In the genomic region with DNA sequence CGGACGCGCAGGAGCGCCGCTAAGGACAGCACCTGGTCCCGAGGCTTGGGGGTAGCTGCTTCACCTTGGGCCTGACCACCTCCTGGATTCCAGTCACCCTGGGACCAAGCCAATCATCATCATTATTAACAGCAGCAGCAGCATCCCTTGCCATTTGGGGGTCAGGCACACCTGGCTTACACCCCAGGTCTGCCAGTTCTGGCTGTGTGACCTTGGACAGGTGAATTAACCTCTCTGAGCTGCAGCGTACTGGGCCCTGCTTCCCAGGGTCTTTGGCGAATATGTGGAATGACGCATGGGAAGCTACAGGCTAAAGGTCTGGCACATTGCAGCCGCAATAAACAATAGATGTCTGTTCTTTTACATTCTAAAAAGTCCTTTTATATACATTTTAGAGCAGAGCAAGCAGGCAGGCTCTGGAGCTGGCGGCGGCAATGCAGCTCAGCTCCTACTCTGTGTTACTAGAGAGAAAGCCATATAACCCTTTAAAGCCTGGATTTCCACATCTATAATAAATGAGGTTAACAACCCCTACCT, we compare ENCODE assay signal across 1 cellular context.
TF ChIP-seq lines count a peak whose summit lies in the region.

No MANE protein-coding gene starts in this region.

TF ChIP-seq in HEK293, 187 proteins besides CTCF, POLR2A, EP300 and RAD21 (continued from another document):
- TF ChIP-seq INSM2 (tag by site-specific recombination; IDR thresholded peaks at IDR 0.05): no peak
TF ChIP-seq in HEK293: peak in this region for 3.
